ENCODE assay signal across 9 cellular contexts in the genomic region with DNA sequence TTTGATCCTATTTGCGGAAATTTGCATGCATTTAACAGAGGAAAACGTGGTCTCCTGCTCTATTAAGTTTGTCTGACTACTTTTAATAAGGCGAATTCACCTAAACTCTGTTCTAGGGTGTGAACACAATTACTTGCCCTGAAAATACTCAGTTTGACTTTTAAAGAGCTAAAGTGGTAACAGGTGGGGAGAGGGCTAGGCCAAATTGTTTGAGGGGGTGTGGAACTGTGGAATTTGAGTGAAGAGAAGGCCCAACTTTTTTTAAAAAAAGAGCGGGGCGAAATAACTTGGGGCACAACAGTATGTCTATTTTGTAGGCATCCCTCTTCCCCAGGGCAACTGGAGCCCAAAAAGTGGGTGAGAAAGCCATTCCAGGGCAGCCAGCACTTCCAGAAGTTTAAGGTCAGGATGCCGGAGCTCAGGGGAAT. TPM values are rescaled to one million over a fixed set of nuclear protein-coding genes. Genes with fewer than 3 reads are reported as not detected.
DNase-seq lines count a peak whose midpoint lies in the region; ATAC-seq, FAIRE-seq and TF ChIP-seq lines count a peak whose summit lies in the region.
"Had no signal": no experiment of that assay in that cellular context is flagged by ENCODE, and none has a peak within 500 bp of the region (broad histone marks: within the 10 kb centered on the region; RNA-seq: fewer than 3 reads in every experiment).

No MANE protein-coding gene starts in this region.

- intact Hi-C loops in heart right ventricle (cut with DNase I) = loop anchor here in 3 of 10 donors (2.0 to 5.0 kb wide), 7 partner anchors 40 to 107 kb away; partner anchors contain the start of gene DNAJC19 (in 2 of the 3)
- intact Hi-C loops in Right ventricle myocardium superior (cut with DNase I) = loop anchor here (10.0 kb wide), 1 partner anchor 73 kb away; the partner anchor contains the start of gene DNAJC19
- intact Hi-C loops in lower lobe of right lung (cut with DNase I) = no loop called here

- 41 to 45% methylated on average over 6 of the region's 6 CpGs for WGBS in heart right ventricle, 2 donors

- H3K27me3 ChIP-seq in heart right ventricle = no peaks in the 10 kb centered on the region
- no peaks in the 10 kb centered on the region for H3K27me3 ChIP-seq in lower lobe of right lung (ENCODE audit: low read depth)

- POLR2A ChIA-PET in activated naive CD8-positive, alpha-beta T cell treated with anti-CD3 and anti-CD28 coated beads, Interleukin-2, amount 10 ng/mL, durations not matched to agents 7 days and 5 days (lab: Charles Lee) = interaction anchor here (0.8 to 1.4 kb wide), 4 partner anchors 20 to 310 kb away, joined by 3 read pairs; partner anchors contain the start of genes DNAJC19 and TTC14

- H3K4me3 ChIP-seq in heart right ventricle (peak overlapping the region; percentile 54 to 100 (median 90)), lower lobe of right lung (peak overlapping the region; percentile 72)

- H3K9me3 ChIP-seq in heart right ventricle (no peaks in the 10 kb centered on the region), lower lobe of right lung (no peaks in the 10 kb centered on the region)

- FAIRE-seq in GM12892 (lab: Jason Lieb, UNC) = no peak
- FAIRE-seq: islet of Langerhans had no signal

- DNase-seq in heart right ventricle (no peak), Right ventricle myocardium superior (no peak), lower lobe of right lung (no peak), NCI-H748 (lab: John Stamatoyannopoulos, UW; ENCODE audit: unreplicated experiment) (no peak), NCI-H226 (no peak), GM12892 (ENCODE audit: insufficient read length) (no peak)
- no peak for DNase-seq in activated naive CD8-positive, alpha-beta T cell treated with anti-CD3 and anti-CD28 coated beads, Interleukin-2, amount 10 ng/mL, durations not matched to agents 7 days and 5 days

- peak overlapping the region; percentile 93 for H3K27ac Mint-ChIP-seq in activated naive CD8-positive, alpha-beta T cell treated with anti-CD3 and anti-CD28 coated beads, Interleukin-2, amount 10 ng/mL, durations not matched to agents 7 days and 5 days

- H3K36me3 Mint-ChIP-seq in activated naive CD8-positive, alpha-beta T cell treated with anti-CD3 and anti-CD28 coated beads, Interleukin-2, amount 10 ng/mL, durations not matched to agents 7 days and 5 days = peaks cover 10% of the 10 kb centered on the region

- no peaks in the 10 kb centered on the region for H3K9me3 Mint-ChIP-seq in activated naive CD8-positive, alpha-beta T cell treated with anti-CD3 and anti-CD28 coated beads, Interleukin-2, amount 10 ng/mL, durations not matched to agents 7 days and 5 days

- H3K4me1 ChIP-seq in heart right ventricle = peaks cover 0 to 40% (median 34%) of the 10 kb centered on the region in 9 donors
- peaks cover 32% of the 10 kb centered on the region for H3K4me1 ChIP-seq in lower lobe of right lung

- H3K4me3 Mint-ChIP-seq in activated naive CD8-positive, alpha-beta T cell treated with anti-CD3 and anti-CD28 coated beads, Interleukin-2, amount 10 ng/mL, durations not matched to agents 7 days and 5 days = peak overlapping the region; percentile 98

- H3K36me3 ChIP-seq in heart right ventricle (peaks cover 0 to 18% (median 0%) of the 10 kb centered on the region in 9 donors), lower lobe of right lung (no peaks in the 10 kb centered on the region)

- TF ChIP-seq POLR2A in GM12892 (IDR thresholded peaks at IDR 0.05; ENCODE audit: low read depth, low read length) = no peak

- no peak for ATAC-seq in heart right ventricle
- no peak for ATAC-seq in Right ventricle myocardium superior (ENCODE audit: poor library complexity)
- peak; percentile 16 for ATAC-seq in HG03159 (IDR thresholded peaks at IDR 0.05; ENCODE audit: unreplicated experiment)
- ATAC-seq in activated naive CD8-positive, alpha-beta T cell treated with anti-CD3 and anti-CD28 coated beads, Interleukin-2, amount 10 ng/mL, durations not matched to agents 7 days and 5 days (ENCODE audit: low read depth) = no peak
- peak in 1 of 2 donors; percentile 1 for ATAC-seq in lower lobe of right lung

- TF ChIP-seq CTCF in heart right ventricle (IDR thresholded peaks at IDR 0.05) = no peak
- no peak for TF ChIP-seq CTCF in lower lobe of right lung (IDR thresholded peaks at IDR 0.05)

- H3K27me3 Mint-ChIP-seq in activated naive CD8-positive, alpha-beta T cell treated with anti-CD3 and anti-CD28 coated beads, Interleukin-2, amount 10 ng/mL, durations not matched to agents 7 days and 5 days = no peaks in the 10 kb centered on the region

- peaks cover 29% of the 10 kb centered on the region for H3K4me1 Mint-ChIP-seq in activated naive CD8-positive, alpha-beta T cell treated with anti-CD3 and anti-CD28 coated beads, Interleukin-2, amount 10 ng/mL, durations not matched to agents 7 days and 5 days

- H3K27ac ChIP-seq in heart right ventricle = peak overlapping the region in 9 of 10 donors; percentile 85 to 97 (median 92)
- peak overlapping the region; percentile 95 for H3K27ac ChIP-seq in lower lobe of right lung

RNA-seq across cellular contexts. Expression of gene FXR1, which starts 0.6 kb away (rescaled TPM):
- total RNA-seq in heart right ventricle = 100 to 1,000 TPM; 196 to 314 (median 274) TPM
- 100 to 1,000 TPM in 1 of 2 donors, 10 to 100 TPM in 1; 69.6 to 123 TPM for polyA plus RNA-seq in heart right ventricle
- 285 TPM for total RNA-seq in Right ventricle myocardium superior
- 100 to 1,000 TPM; 140 TPM for total RNA-seq in activated naive CD8-positive, alpha-beta T cell treated with anti-CD3 and anti-CD28 coated beads, Interleukin-2, amount 10 ng/mL, durations not matched to agents 7 days and 5 days
- 103 TPM for total RNA-seq in lower lobe of right lung
- 106 TPM for polyA plus RNA-seq in GM12892 (2012; ENCODE audit: missing spikeins)
